19 cellular contexts compared by ENCODE assay signal in genomic region chr1:171346866-171347265, GRCh38. TPM values are rescaled to one million over a fixed set of nuclear protein-coding genes. Genes with fewer than 3 reads are reported as not detected.
DNase-seq lines count a peak whose midpoint lies in the region; TF ChIP-seq lines count a peak whose summit lies in the region.
"Had no signal": no experiment of that assay in that cellular context is flagged by ENCODE, and none has a peak within 500 bp of the region (broad histone marks: within the 10 kb centered on the region; RNA-seq: fewer than 3 reads in every experiment).

No MANE protein-coding gene starts in this region.

- no peak overlapping the region for H3K27ac Mint-ChIP-seq in activated CD4-positive, alpha-beta T cell treated with anti-CD3 and anti-CD28 coated beads, Interleukin-2, amount 10 ng/mL, durations not matched to agents 7 days and 5 days
- H3K27ac Mint-ChIP-seq: CD4-positive, CD25-positive, alpha-beta regulatory T cell; H9; IgD-negative memory B cell had no signal

- CTCF ChIA-PET in activated CD4-positive, alpha-beta T cell treated with anti-CD3 and anti-CD28 coated beads, Interleukin-2, amount 10 ng/mL, durations not matched to agents 7 days and 5 days (lab: Charles Lee) = no interaction called here

- TF ChIP-seq CTCF in tibial artery (IDR thresholded peaks at IDR 0.05) = no peak

- no peaks in the 10 kb centered on the region for H3K27me3 ChIP-seq in ACC112 (ENCODE audit: insufficient read depth, low read length)
- H3K27me3 ChIP-seq in tibial artery = no peaks in the 10 kb centered on the region
- H3K27me3 ChIP-seq: SJSA1 had no signal

- POLR2A ChIA-PET in activated CD4-positive, alpha-beta T cell treated with anti-CD3 and anti-CD28 coated beads, Interleukin-2, amount 10 ng/mL, durations not matched to agents 7 days and 5 days (lab: Charles Lee) = interaction anchor here (0.7 kb wide), 1 partner anchor 374 kb away, joined by 3 read pairs; no protein-coding TSS in a partner anchor

- no peak overlapping the region for H2AFZ ChIP-seq in ACC112 (ENCODE audit: low read length, unreplicated experiment)

- DNase-seq in HT1080 (ENCODE audit: low read depth) = peak; percentile 74
- DNase-seq in astrocyte of the hippocampus (ENCODE audit: low read depth, low spot score) = peak; percentile 4
- peak; percentile 46 for DNase-seq in iris pigment epithelial cell (ENCODE audit: low read depth)
- DNase-seq in COLO829 (ENCODE audit: low spot score) = no peak
- DNase-seq in tibial artery = no peak
- DNase-seq in activated CD4-positive, alpha-beta T cell treated with anti-CD3 and anti-CD28 coated beads, Interleukin-2, amount 10 ng/mL, durations not matched to agents 7 days and 5 days = no peak
- DNase-seq: Calu3; CD4-positive, CD25-positive, alpha-beta regulatory T cell; DMS79 treated with DMSO at 0.1 percent for 48 hours; H9; NCI-H1436 treated with DMSO at 0.1 percent for 48 hours; NCI-H2227 treated with DMSO at 0.1 percent for 48 hours; NCI-H526; NK-92 treated with Interleukin-12 subunit alpha and Interleukin-12 subunit beta, amount 100 ng/mL, for 24 hours; OCI-M1 had no signal

- peak overlapping the region; percentile 64 for H3K27ac ChIP-seq in ACC112 (ENCODE audit: low read depth, low read length)
- no peak overlapping the region for H3K27ac ChIP-seq in tibial artery
- H3K27ac ChIP-seq: A549, SJSA1 had no signal

- no peaks in the 10 kb centered on the region for H3K36me3 Mint-ChIP-seq in activated CD4-positive, alpha-beta T cell treated with anti-CD3 and anti-CD28 coated beads, Interleukin-2, amount 10 ng/mL, durations not matched to agents 7 days and 5 days (ENCODE audit: low read depth)

- H3K9me3 Mint-ChIP-seq in activated CD4-positive, alpha-beta T cell treated with anti-CD3 and anti-CD28 coated beads, Interleukin-2, amount 10 ng/mL, durations not matched to agents 7 days and 5 days = peaks cover 11% of the 10 kb centered on the region

- no peaks in the 10 kb centered on the region for H3K79me2 ChIP-seq in ACC112 (ENCODE audit: control insufficient read depth, insufficient read depth, low read length, unreplicated experiment)

- no peak overlapping the region for H3K4me3 Mint-ChIP-seq in activated CD4-positive, alpha-beta T cell treated with anti-CD3 and anti-CD28 coated beads, Interleukin-2, amount 10 ng/mL, durations not matched to agents 7 days and 5 days
- H3K4me3 Mint-ChIP-seq: CD4-positive, CD25-positive, alpha-beta regulatory T cell; H9; IgD-negative memory B cell had no signal

- peaks cover 20% of the 10 kb centered on the region for H3K4me1 ChIP-seq in ACC112 (ENCODE audit: control insufficient read depth, insufficient read depth, low read length, unreplicated experiment)
- peaks cover 0 to 26% (median 13%) of the 10 kb centered on the region in 4 donors for H3K4me1 ChIP-seq in tibial artery
- H3K4me1 ChIP-seq: A549, SJSA1 had no signal

- no peak overlapping the region for H3K4me3 ChIP-seq in ACC112 (ENCODE audit: low read depth, low read length)
- H3K4me3 ChIP-seq in tibial artery = no peak overlapping the region
- H3K4me3 ChIP-seq: A549, SJSA1 had no signal

- H3K9me3 ChIP-seq in tibial artery = no peaks in the 10 kb centered on the region
- H3K9me3 ChIP-seq: A549, SJSA1 had no signal

- intact Hi-C loops in tibial artery (cut with DNase I; ENCODE audit: low total_unique reads) = no loop called here

- no peaks in the 10 kb centered on the region for H3K4me1 Mint-ChIP-seq in activated CD4-positive, alpha-beta T cell treated with anti-CD3 and anti-CD28 coated beads, Interleukin-2, amount 10 ng/mL, durations not matched to agents 7 days and 5 days
- H3K4me1 Mint-ChIP-seq: CD4-positive, CD25-positive, alpha-beta regulatory T cell; H9; IgD-negative memory B cell had no signal

- no peaks in the 10 kb centered on the region for H3K27me3 Mint-ChIP-seq in activated CD4-positive, alpha-beta T cell treated with anti-CD3 and anti-CD28 coated beads, Interleukin-2, amount 10 ng/mL, durations not matched to agents 7 days and 5 days
- H3K27me3 Mint-ChIP-seq: CD4-positive, CD25-positive, alpha-beta regulatory T cell had no signal

- H3K36me3 ChIP-seq in ACC112 (ENCODE audit: insufficient read depth, low read length) (no peaks in the 10 kb centered on the region), tibial artery (no peaks in the 10 kb centered on the region)
- H3K36me3 ChIP-seq: SJSA1 had no signal

RNA-seq across cellular contexts. Expression of gene FMO4, which starts 32.9 kb away (rescaled TPM):
- 0.32 and 2.0 TPM in 2 replicates for total RNA-seq in HT1080 (2014; rRNA removed; shearing (Covaris generic))
- 1.6 and 2.5 TPM in 2 replicates for polyA plus RNA-seq in HT1080 (2015; cell fraction: cytosol; rRNA removed)
- 1.9 and 2.4 TPM in 2 replicates for polyA plus RNA-seq in HT1080 (2015; cell fraction: nucleus; rRNA removed)
- total RNA-seq in activated CD4-positive, alpha-beta T cell treated with anti-CD3 and anti-CD28 coated beads, Interleukin-2, amount 10 ng/mL, durations not matched to agents 7 days and 5 days = 1 to 10 TPM; 1.0 to 1.7 TPM

Comparison
In these comparisons a context has a peak if more than half of its experiments do, and no peak if none do; other contexts are left out.
1. DNase-seq: peak in HT1080 (single experiment), astrocyte of the hippocampus (single experiment) and iris pigment epithelial cell (single experiment); none in COLO829 (single experiment), tibial artery (0 of 2) and activated CD4-positive, alpha-beta T cell treated with anti-CD3 and anti-CD28 coated beads, Interleukin-2, amount 10 ng/mL, durations not matched to agents 7 days and 5 days (single experiment).